ENCODE assay signal across 22 cellular contexts in the genomic region with DNA sequence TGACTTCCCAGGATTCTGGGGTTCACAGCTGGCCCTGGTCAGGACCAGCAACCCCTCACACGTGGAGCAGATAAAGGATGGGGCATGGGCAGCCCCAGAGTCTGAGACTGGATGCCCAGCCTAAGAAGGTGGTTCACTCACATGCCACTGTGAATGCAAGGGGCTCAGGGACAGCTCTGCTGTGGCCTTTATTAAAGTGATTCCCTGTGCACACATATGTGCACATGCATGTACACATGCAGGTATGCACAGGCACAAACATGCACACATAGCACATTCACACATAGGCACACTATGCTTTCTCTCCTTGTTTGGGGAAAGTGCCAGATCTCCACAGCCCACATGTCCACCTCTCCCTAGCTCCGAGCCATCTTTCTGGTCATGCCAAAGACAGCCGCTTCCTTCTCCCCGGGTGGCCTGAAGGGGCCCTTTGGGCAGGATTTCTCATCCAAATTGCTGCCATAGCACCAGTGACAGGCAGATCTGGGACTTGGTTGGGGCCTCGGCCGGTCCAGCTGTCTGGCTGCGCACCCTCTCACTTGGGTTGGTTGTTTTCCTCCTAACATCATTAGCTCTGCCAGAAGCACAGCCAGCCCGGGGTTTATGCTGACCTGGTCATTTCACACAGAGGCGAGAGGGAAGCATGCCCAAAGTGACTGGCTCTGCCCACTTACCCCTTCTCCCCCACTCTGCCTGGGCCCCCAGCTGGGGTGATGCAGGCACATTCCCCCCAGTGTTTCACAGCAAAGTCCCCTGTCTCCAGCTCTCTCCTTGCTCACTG. TPM values are rescaled to one million over a fixed set of nuclear protein-coding genes. Genes with fewer than 3 reads are reported as not detected.
"Had no signal": no experiment of that assay in that cellular context is flagged by ENCODE, and none has a peak within 500 bp of the region (broad histone marks: within the 10 kb centered on the region; RNA-seq: fewer than 3 reads in every experiment).

No MANE protein-coding gene starts in this region.

- ATAC-seq: activated naive CD4-positive, alpha-beta T cell treated with anti-CD3 and anti-CD28 coated beads, Interleukin-2, amount 50 U/mL, for 72 hours; activated T-cell treated with anti-CD3 and anti-CD28 coated beads, Interleukin-2, amount 50 U/mL, for 4 hours; body of pancreas; stimulated activated naive CD8-positive, alpha-beta T cell treated with anti-CD3 and anti-CD28 coated beads, Interleukin-15, Interleukin-2, amounts not matched to agents 100 U/mL and 50 U/mL, for 24 hours had no signal

- H3K4me3 Mint-ChIP-seq: activated CD4-positive, alpha-beta memory T cell treated with anti-CD3 and anti-CD28 coated beads for 36 hours; activated T-cell treated with anti-CD3 and anti-CD28 coated beads, Interleukin-2, amount 50 U/mL, for 4 hours; immature natural killer cell; nephron progenitor cell; T-helper 2 cell treated with Interferon-gamma antibody and Interleukin-4, amounts not matched to agents 5 μg/mL and 100 μg/mL, for 36 hours had no signal

- H3K4me1 Mint-ChIP-seq: immature natural killer cell had no signal

- H3K36me3 Mint-ChIP-seq: activated CD4-positive, alpha-beta memory T cell treated with anti-CD3 and anti-CD28 coated beads for 36 hours; activated naive CD4-positive, alpha-beta T cell treated with anti-CD3 and anti-CD28 coated beads, Interleukin-2, amount 50 U/mL, for 72 hours had no signal

- H3K9me3 Mint-ChIP-seq: immature natural killer cell; T-helper 2 cell treated with Interferon-gamma antibody and Interleukin-4, amounts not matched to agents 5 μg/mL and 100 μg/mL, for 36 hours had no signal

- H3K27ac Mint-ChIP-seq: activated CD4-positive, alpha-beta memory T cell treated with anti-CD3 and anti-CD28 coated beads for 36 hours; activated naive CD4-positive, alpha-beta T cell treated with anti-CD3 and anti-CD28 coated beads, Interleukin-2, amount 50 U/mL, for 72 hours; immature natural killer cell; nephron progenitor cell; T-helper 2 cell treated with Interferon-gamma antibody and Interleukin-4, amounts not matched to agents 5 μg/mL and 100 μg/mL, for 36 hours had no signal

- H3K27me3 Mint-ChIP-seq: activated CD4-positive, alpha-beta memory T cell treated with anti-CD3 and anti-CD28 coated beads for 36 hours had no signal

- DNase-seq: activated CD4-positive, alpha-beta memory T cell treated with anti-CD3 and anti-CD28 coated beads for 36 hours; activated CD4-positive, alpha-beta T cell treated with anti-CD3 and anti-CD28 coated beads for 1 hour; activated effector memory CD4-positive, alpha-beta T cell treated with anti-CD3 and anti-CD28 coated beads, Interleukin-2, amount 50 U/mL, for 16 hours; activated T-cell treated with anti-CD3 and anti-CD28 coated beads, Interleukin-2, amount 50 U/mL, for 4 hours; amniotic stem cell; cerebellar nuclear complex; esophagus squamous epithelium; foreskin fibroblast; glutamatergic neuron; immature natural killer cell; nephron progenitor cell; pancreas; stimulated activated CD4-positive, alpha-beta T cell treated with anti-CD3 and anti-CD28 coated beads, Interleukin-2, amount 100 ng/mL, for 24 hours; stimulated activated naive CD8-positive, alpha-beta T cell treated with anti-CD3 and anti-CD28 coated beads, Interleukin-15, Interleukin-2, amounts not matched to agents 100 U/mL and 50 U/mL, for 24 hours; SW 1271 had no signal

RNA-seq across cellular contexts. Expression of gene MYL7, which starts 46.7 kb away (rescaled TPM):
- total RNA-seq: activated CD4-positive, alpha-beta memory T cell treated with anti-CD3 and anti-CD28 coated beads for 36 hours; activated naive CD4-positive, alpha-beta T cell treated with anti-CD3 and anti-CD28 coated beads, Interleukin-2, amount 50 U/mL, for 72 hours; body of pancreas; dermis microvascular lymphatic vessel endothelial cell; esophagus squamous epithelium; lung microvascular endothelial cell; mucosa of gallbladder; suprapubic skin had no signal
